In genomic region chr2:178072383-178073301, GRCh38 we compare ENCODE assay signal across 9 cellular contexts. TPM values are rescaled to one million over a fixed set of nuclear protein-coding genes. Genes with fewer than 3 reads are reported as not detected.
DNase-seq lines count a peak whose midpoint lies in the region; ATAC-seq lines count a peak whose summit lies in the region.
"Had no signal": no experiment of that assay in that cellular context is flagged by ENCODE, and none has a peak within 500 bp of the region (broad histone marks: within the 10 kb centered on the region; RNA-seq: fewer than 3 reads in every experiment).

Gene PDE11A, minus strand, starts transcription at chr2:178072777. Its CDS starts 340 bp downstream, at chr2:178072437.

- H3K4me1 ChIP-seq in mucosa of stomach (ENCODE audit: control insufficient read depth, insufficient read depth, low read length) (peaks cover 28% of the 10 kb centered on the region), subcutaneous abdominal adipose tissue (ENCODE audit: control insufficient read depth in 5 of 5, insufficient read depth in 5 of 5, low read length in 5 of 5) (peaks cover 0 to 14% (median 13%) of the 10 kb centered on the region in 5 donors)

- H3K36me3 ChIP-seq in mucosa of stomach (ENCODE audit: control insufficient read depth, insufficient read depth, low read length) (no peaks in the 10 kb centered on the region), subcutaneous abdominal adipose tissue (ENCODE audit: control insufficient read depth in 5 of 5, insufficient read depth in 5 of 5, low read length in 5 of 5) (no peaks in the 10 kb centered on the region)

- no peak within 1 kb of the TSS for H3K27ac ChIP-seq in subcutaneous abdominal adipose tissue (ENCODE audit: low read depth, low read length)

- H3K27me3 ChIP-seq in mucosa of stomach (ENCODE audit: control insufficient read depth, insufficient read depth, low read length) = peaks cover 10% of the 10 kb centered on the region
- peaks cover 0 to 13% (median 3%) of the 10 kb centered on the region in 5 donors for H3K27me3 ChIP-seq in subcutaneous abdominal adipose tissue (ENCODE audit: control insufficient read depth in 5 of 5, insufficient read depth in 4 of 5, low read length in 5 of 5)

- peak within 1 kb of the TSS; percentile 35 for H3K4me3 ChIP-seq in mucosa of stomach (ENCODE audit: low read length)
- peak within 1 kb of the TSS; percentile 59 to 81 (median 68) for H3K4me3 ChIP-seq in subcutaneous abdominal adipose tissue (ENCODE audit: low read depth in 1 of 5, low read length in 5 of 5)

- no peaks in the 10 kb centered on the region for H3K9me3 ChIP-seq in mucosa of stomach (ENCODE audit: control insufficient read depth, low read length)
- no peaks in the 10 kb centered on the region for H3K9me3 ChIP-seq in subcutaneous abdominal adipose tissue (ENCODE audit: control insufficient read depth in 5 of 5, low read length in 5 of 5)

- H3K9ac ChIP-seq in mucosa of stomach (ENCODE audit: low read length) (peak within 1 kb of the TSS; percentile 65), subcutaneous abdominal adipose tissue (ENCODE audit: low read length in 5 of 5) (peak within 1 kb of the TSS in 4 of 5 donors; percentile 48 to 68 (median 54))

- DNase-seq in DMS53 (lab: John Stamatoyannopoulos, UW) = peak; percentile 99
- DNase-seq in NCI-H2196 (lab: John Stamatoyannopoulos, UW; ENCODE audit: unreplicated experiment) = peak; percentile 54
- peak; percentile 55 to 64 for DNase-seq in activated CD4-positive, alpha-beta T cell treated with anti-CD3 and anti-CD28 coated beads, Interleukin-2, amount 50 U/mL, for 48 hours

- ATAC-seq in HG02623 (IDR thresholded peaks at IDR 0.05; ENCODE audit: unreplicated experiment) (peak; percentile 67), esophagus mucosa (peak; percentile 94), HG03196 (IDR thresholded peaks at IDR 0.05; ENCODE audit: unreplicated experiment) (no peak)

RNA-seq across cellular contexts. Expression of gene PDE11A, which starts in this region (rescaled TPM):
- not detected for total RNA-seq in esophagus mucosa
- total RNA-seq: T-helper 1 cell treated with Interleukin-12 subunit alpha and Interleukin-12 subunit beta and Interleukin-4 antibody, amounts not matched to agents 30 ng/mL and 1 ng/mL, for 36 hours had no signal

Comparison
In these comparisons a context has a peak if more than half of its experiments do, and no peak if none do; other contexts are left out.
1. Peak in ATAC-seq in esophagus mucosa; RNA of the gene not detected or under 1 TPM.